In the genomic region with DNA sequence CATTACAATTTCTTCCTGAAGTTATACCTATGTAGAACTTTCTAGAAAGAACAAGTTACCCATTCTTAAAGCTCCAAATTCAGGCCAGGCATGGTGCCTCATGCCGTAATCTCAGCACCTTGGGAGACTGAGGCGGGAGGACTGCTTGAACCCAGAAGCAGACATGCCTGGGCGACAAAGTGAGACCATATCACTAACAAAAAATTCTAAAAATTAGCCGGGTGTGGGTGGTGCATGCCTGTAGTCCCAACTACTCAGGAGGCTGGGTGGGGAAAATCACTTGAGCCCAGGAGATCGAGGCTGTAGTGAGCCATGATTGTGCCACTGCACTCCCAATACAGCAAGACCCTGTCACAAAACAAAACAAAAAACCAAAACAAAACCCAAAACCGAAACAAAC, we compare ENCODE assay signal across 1 cellular context.
TF ChIP-seq lines count a peak whose summit lies in the region.

No MANE protein-coding gene starts in this region.

TF ChIP-seq in GM23338, 12 proteins besides CTCF, POLR2A, EP300 and RAD21:
- no peak for TF ChIP-seq POLR2AphosphoS5 (IDR thresholded peaks at IDR 0.05; ENCODE audit: low read depth)
- TF ChIP-seq, protein P1, sequence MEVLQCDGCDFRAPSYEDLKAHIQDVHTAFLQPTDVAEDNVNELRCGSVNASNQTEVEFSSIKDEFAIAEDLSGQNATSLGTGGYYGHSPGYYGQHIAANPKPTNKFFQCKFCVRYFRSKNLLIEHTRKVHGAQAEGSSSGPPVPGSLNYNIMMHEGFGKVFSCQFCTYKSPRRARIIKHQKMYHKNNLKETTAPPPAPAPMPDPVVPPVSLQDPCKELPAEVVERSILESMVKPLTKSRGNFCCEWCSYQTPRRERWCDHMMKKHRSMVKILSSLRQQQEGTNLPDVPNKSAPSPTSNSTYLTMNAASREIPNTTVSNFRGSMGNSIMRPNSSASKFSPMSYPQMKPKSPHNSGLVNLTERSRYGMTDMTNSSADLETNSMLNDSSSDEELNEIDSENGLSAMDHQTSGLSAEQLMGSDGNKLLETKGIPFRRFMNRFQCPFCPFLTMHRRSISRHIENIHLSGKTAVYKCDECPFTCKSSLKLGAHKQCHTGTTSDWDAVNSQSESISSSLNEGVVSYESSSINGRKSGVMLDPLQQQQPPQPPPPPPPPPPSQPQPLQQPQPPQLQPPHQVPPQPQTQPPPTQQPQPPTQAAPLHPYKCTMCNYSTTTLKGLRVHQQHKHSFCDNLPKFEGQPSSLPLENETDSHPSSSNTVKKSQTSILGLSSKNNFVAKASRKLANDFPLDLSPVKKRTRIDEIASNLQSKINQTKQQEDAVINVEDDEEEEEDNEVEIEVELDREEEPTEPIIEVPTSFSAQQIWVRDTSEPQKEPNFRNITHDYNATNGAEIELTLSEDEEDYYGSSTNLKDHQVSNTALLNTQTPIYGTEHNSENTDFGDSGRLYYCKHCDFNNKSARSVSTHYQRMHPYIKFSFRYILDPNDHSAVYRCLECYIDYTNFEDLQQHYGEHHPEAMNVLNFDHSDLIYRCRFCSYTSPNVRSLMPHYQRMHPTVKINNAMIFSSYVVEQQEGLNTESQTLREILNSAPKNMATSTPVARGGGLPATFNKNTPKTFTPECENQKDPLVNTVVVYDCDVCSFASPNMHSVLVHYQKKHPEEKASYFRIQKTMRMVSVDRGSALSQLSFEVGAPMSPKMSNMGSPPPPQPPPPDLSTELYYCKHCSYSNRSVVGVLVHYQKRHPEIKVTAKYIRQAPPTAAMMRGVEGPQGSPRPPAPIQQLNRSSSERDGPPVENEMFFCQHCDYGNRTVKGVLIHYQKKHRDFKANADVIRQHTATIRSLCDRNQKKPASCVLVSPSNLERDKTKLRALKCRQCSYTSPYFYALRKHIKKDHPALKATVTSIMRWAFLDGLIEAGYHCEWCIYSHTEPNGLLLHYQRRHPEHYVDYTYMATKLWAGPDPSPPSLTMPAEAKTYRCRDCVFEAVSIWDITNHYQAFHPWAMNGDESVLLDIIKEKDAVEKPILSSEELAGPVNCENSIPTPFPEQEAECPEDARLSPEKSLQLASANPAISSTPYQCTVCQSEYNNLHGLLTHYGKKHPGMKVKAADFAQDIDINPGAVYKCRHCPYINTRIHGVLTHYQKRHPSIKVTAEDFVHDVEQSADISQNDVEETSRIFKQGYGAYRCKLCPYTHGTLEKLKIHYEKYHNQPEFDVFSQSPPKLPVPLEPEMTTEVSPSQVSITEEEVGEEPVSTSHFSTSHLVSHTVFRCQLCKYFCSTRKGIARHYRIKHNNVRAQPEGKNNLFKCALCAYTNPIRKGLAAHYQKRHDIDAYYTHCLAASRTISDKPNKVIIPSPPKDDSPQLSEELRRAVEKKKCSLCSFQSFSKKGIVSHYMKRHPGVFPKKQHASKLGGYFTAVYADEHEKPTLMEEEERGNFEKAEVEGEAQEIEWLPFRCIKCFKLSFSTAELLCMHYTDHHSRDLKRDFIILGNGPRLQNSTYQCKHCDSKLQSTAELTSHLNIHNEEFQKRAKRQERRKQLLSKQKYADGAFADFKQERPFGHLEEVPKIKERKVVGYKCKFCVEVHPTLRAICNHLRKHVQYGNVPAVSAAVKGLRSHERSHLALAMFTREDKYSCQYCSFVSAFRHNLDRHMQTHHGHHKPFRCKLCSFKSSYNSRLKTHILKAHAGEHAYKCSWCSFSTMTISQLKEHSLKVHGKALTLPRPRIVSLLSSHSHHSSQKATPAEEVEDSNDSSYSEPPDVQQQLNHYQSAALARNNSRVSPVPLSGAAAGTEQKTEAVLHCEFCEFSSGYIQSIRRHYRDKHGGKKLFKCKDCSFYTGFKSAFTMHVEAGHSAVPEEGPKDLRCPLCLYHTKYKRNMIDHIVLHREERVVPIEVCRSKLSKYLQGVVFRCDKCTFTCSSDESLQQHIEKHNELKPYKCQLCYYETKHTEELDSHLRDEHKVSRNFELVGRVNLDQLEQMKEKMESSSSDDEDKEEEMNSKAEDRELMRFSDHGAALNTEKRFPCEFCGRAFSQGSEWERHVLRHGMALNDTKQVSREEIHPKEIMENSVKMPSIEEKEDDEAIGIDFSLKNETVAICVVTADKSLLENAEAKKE (CRISPR knock-in tag; IDR thresholded peaks at IDR 0.05) = no peak
- TF ChIP-seq STAT1 (IDR thresholded peaks at IDR 0.05; ENCODE audit: unreplicated experiment) = no peak
- TF ChIP-seq, protein P2, sequence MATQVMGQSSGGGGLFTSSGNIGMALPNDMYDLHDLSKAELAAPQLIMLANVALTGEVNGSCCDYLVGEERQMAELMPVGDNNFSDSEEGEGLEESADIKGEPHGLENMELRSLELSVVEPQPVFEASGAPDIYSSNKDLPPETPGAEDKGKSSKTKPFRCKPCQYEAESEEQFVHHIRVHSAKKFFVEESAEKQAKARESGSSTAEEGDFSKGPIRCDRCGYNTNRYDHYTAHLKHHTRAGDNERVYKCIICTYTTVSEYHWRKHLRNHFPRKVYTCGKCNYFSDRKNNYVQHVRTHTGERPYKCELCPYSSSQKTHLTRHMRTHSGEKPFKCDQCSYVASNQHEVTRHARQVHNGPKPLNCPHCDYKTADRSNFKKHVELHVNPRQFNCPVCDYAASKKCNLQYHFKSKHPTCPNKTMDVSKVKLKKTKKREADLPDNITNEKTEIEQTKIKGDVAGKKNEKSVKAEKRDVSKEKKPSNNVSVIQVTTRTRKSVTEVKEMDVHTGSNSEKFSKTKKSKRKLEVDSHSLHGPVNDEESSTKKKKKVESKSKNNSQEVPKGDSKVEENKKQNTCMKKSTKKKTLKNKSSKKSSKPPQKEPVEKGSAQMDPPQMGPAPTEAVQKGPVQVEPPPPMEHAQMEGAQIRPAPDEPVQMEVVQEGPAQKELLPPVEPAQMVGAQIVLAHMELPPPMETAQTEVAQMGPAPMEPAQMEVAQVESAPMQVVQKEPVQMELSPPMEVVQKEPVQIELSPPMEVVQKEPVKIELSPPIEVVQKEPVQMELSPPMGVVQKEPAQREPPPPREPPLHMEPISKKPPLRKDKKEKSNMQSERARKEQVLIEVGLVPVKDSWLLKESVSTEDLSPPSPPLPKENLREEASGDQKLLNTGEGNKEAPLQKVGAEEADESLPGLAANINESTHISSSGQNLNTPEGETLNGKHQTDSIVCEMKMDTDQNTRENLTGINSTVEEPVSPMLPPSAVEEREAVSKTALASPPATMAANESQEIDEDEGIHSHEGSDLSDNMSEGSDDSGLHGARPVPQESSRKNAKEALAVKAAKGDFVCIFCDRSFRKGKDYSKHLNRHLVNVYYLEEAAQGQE (IDR thresholded peaks at IDR 0.05; ENCODE audit: unreplicated experiment) = no peak
- TF ChIP-seq, protein P3, sequence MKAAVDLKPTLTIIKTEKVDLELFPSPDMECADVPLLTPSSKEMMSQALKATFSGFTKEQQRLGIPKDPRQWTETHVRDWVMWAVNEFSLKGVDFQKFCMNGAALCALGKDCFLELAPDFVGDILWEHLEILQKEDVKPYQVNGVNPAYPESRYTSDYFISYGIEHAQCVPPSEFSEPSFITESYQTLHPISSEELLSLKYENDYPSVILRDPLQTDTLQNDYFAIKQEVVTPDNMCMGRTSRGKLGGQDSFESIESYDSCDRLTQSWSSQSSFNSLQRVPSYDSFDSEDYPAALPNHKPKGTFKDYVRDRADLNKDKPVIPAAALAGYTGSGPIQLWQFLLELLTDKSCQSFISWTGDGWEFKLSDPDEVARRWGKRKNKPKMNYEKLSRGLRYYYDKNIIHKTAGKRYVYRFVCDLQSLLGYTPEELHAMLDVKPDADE (IDR thresholded peaks at IDR 0.05) = no peak
- TF ChIP-seq ZNF114 (CRISPR knock-in tag; IDR thresholded peaks at IDR 0.05) = no peak
- TF ChIP-seq NANOG (IDR thresholded peaks at IDR 0.05; ENCODE audit: borderline replicate concordance) = no peak
- TF ChIP-seq EZH2phosphoT487 (IDR thresholded peaks at IDR 0.05; ENCODE audit: unreplicated experiment) = no peak
- TF ChIP-seq CREB1 (CRISPR knock-in tag; IDR thresholded peaks at IDR 0.05; ENCODE audit: low read depth) = no peak
- TF ChIP-seq EZH2 (IDR thresholded peaks at IDR 0.05; ENCODE audit: low read depth, unreplicated experiment) = no peak
- TF ChIP-seq JUNB (IDR thresholded peaks at IDR 0.05; ENCODE audit: unreplicated experiment) = no peak
- no peak for TF ChIP-seq ZNF331 (CRISPR knock-in tag; IDR thresholded peaks at IDR 0.05; ENCODE audit: low read depth)
